Comparison of ENCODE assay signal across 8 cellular contexts in genomic region chr14:32940066-32940651, GRCh38. TPM values are rescaled to one million over a fixed set of nuclear protein-coding genes. Genes with fewer than 3 reads are reported as not detected.
A peak's percentile ranks its signal among the peaks of the same experiment; 100 is the strongest.
DNase-seq lines count a peak whose midpoint lies in the region; ATAC-seq lines count a peak whose summit lies in the region.

No MANE protein-coding gene starts in this region.

- peaks cover 38% of the 10 kb centered on the region for H3K27me3 ChIP-seq in CD4-positive, alpha-beta memory T cell (ENCODE audit: insufficient read depth, low read length)
- peaks cover 48% of the 10 kb centered on the region for H3K27me3 ChIP-seq in mucosa of stomach (ENCODE audit: control insufficient read depth, insufficient read depth, low read length)

- ATAC-seq in central memory CD8-positive, alpha-beta T cell (replicated peaks; ENCODE audit: extremely low read depth, poor library complexity, severe bottlenecking) = no peak
- no peak for ATAC-seq in HG03280 (IDR thresholded peaks at IDR 0.05; ENCODE audit: unreplicated experiment)

- CTCF ChIA-PET in CD4-positive, alpha-beta memory T cell (lab: Charles Lee; ENCODE audit: partially characterized antibody) = no interaction called here

- H3K4me3 Mint-ChIP-seq in CD4-positive, alpha-beta memory T cell = peak overlapping the region; percentile 83 to 91 (median 88)
- H3K4me3 Mint-ChIP-seq in central memory CD8-positive, alpha-beta T cell = peak overlapping the region; percentile 75

- H3K9me3 Mint-ChIP-seq in CD4-positive, alpha-beta memory T cell = peaks cover 0 to 2% (median 0%) of the 10 kb centered on the region in 8 donors
- peaks cover 7% of the 10 kb centered on the region for H3K9me3 Mint-ChIP-seq in central memory CD8-positive, alpha-beta T cell

- H3K27ac ChIP-seq in CD4-positive, alpha-beta memory T cell (ENCODE audit: low read depth, low read length) = no peak overlapping the region

- intact Hi-C loops in CD4-positive, alpha-beta memory T cell (cut with micrococcal nuclease) = no loop called here

- H3K4me1 ChIP-seq in CD4-positive, alpha-beta memory T cell (ENCODE audit: insufficient read depth, low read length) = peaks cover 8% of the 10 kb centered on the region
- H3K4me1 ChIP-seq in mucosa of stomach (ENCODE audit: control insufficient read depth, insufficient read depth, low read length) = no peaks in the 10 kb centered on the region

- peak overlapping the region; percentile 55 for H3K9ac ChIP-seq in mucosa of stomach (ENCODE audit: low read length)

- no peaks in the 10 kb centered on the region for H3K9me3 ChIP-seq in CD4-positive, alpha-beta memory T cell (ENCODE audit: control insufficient read depth in 1 of 2, low read length in 2 of 2)
- H3K9me3 ChIP-seq in mucosa of stomach (ENCODE audit: control insufficient read depth, low read length) = no peaks in the 10 kb centered on the region

- no peak overlapping the region for H3K4me3 ChIP-seq in CD4-positive, alpha-beta memory T cell (ENCODE audit: low read length in 2 of 2)
- no peak overlapping the region for H3K4me3 ChIP-seq in mucosa of stomach (ENCODE audit: low read length)

- peaks cover 5 to 24% (median 12%) of the 10 kb centered on the region in 4 donors for H3K4me1 Mint-ChIP-seq in CD4-positive, alpha-beta memory T cell
- H3K4me1 Mint-ChIP-seq in central memory CD8-positive, alpha-beta T cell = peaks cover 5% of the 10 kb centered on the region

- H3K27me3 Mint-ChIP-seq in CD4-positive, alpha-beta memory T cell = peaks cover 37 to 43% of the 10 kb centered on the region in 2 donors
- H3K27me3 Mint-ChIP-seq in central memory CD8-positive, alpha-beta T cell = peaks cover 62% of the 10 kb centered on the region

- H3K27ac Mint-ChIP-seq in CD4-positive, alpha-beta memory T cell = peak overlapping the region in 1 of 7 donors; percentile 17
- H3K27ac Mint-ChIP-seq in central memory CD8-positive, alpha-beta T cell (ENCODE audit: low read depth) = no peak overlapping the region

- H3K36me3 ChIP-seq in CD4-positive, alpha-beta memory T cell (ENCODE audit: insufficient read depth, low read length) = no peaks in the 10 kb centered on the region
- H3K36me3 ChIP-seq in mucosa of stomach (ENCODE audit: control insufficient read depth, insufficient read depth, low read length) = no peaks in the 10 kb centered on the region

- peaks cover 1 to 3% of the 10 kb centered on the region in 2 donors for H3K36me3 Mint-ChIP-seq in CD4-positive, alpha-beta memory T cell
- peaks cover 4% of the 10 kb centered on the region for H3K36me3 Mint-ChIP-seq in central memory CD8-positive, alpha-beta T cell (ENCODE audit: insufficient read depth)

- POLR2A ChIA-PET in CD4-positive, alpha-beta memory T cell (lab: Charles Lee; ENCODE audit: partially characterized antibody) = no interaction called here

- DNase-seq in CD4-positive, alpha-beta memory T cell = no peak
- DNase-seq in NCI-H2081 treated with DMSO at 0.1 percent for 48 hours (lab: John Stamatoyannopoulos, UW) (peak; percentile 20), GDM1 (lab: John Stamatoyannopoulos, UW) (no peak), NCI-H446 (lab: John Stamatoyannopoulos, UW) (no peak), DMS153 treated with DMSO at 0.1 percent for 48 hours (lab: John Stamatoyannopoulos, UW; ENCODE audit: unreplicated experiment) (no peak)
- DNase-seq in central memory CD8-positive, alpha-beta T cell (ENCODE audit: low spot score in 2 of 2) = no peak

RNA-seq across cellular contexts. Expression of gene NPAS3, which starts 1.5 kb away (rescaled TPM):
- not detected for total RNA-seq in CD4-positive, alpha-beta memory T cell
- not detected for polyA plus RNA-seq in CD4-positive, alpha-beta memory T cell
